In the genomic region with DNA sequence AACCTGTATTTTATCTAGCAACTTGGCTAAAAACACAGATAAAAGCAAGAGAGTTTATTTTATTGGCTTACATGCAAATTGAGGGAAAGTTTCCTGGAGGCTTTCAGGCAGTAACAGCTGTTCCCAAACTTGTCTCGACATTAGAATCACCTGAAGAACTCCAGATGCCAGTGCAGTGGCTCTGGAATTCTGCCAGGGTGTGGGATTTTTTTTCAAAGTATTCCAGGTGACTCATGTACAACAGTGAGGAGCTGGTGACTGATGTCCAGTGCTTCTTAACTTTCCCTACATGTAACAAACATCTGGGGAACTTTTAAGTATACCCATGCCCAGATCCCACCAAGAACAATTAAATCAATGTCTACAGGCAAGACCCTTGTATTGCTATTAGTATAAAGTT, we compare ENCODE assay signal across 15 cellular contexts. TPM values are rescaled to one million over a fixed set of nuclear protein-coding genes. Genes with fewer than 3 reads are reported as not detected.
A peak's percentile ranks its signal among the peaks of the same experiment; 100 is the strongest.
DNase-seq lines count a peak whose midpoint lies in the region; ATAC-seq and TF ChIP-seq lines count a peak whose summit lies in the region.
"Had no signal": no experiment of that assay in that cellular context is flagged by ENCODE, and none has a peak within 500 bp of the region (broad histone marks: within the 10 kb centered on the region; RNA-seq: fewer than 3 reads in every experiment).

No MANE protein-coding gene starts in this region.

- H3K27me3 Mint-ChIP-seq in activated CD8-positive, alpha-beta T cell treated with anti-CD3 and anti-CD28 coated beads for 36 hours = peaks cover 4% of the 10 kb centered on the region

- intact Hi-C loops in activated CD8-positive, alpha-beta T cell treated with anti-CD3 and anti-CD28 coated beads for 36 hours (cut with micrococcal nuclease) = loop anchor here (10.0 kb wide), 1 partner anchor 120 kb away; no protein-coding TSS in a partner anchor

- no peaks in the 10 kb centered on the region for H3K4me1 Mint-ChIP-seq in activated CD8-positive, alpha-beta T cell treated with anti-CD3 and anti-CD28 coated beads for 36 hours (ENCODE audit: low read depth)

- H3K36me3 Mint-ChIP-seq in activated CD8-positive, alpha-beta T cell treated with anti-CD3 and anti-CD28 coated beads for 36 hours (ENCODE audit: low read depth) = no peaks in the 10 kb centered on the region
- H3K36me3 Mint-ChIP-seq: activated naive CD8-positive, alpha-beta T cell had no signal

- CTCF ChIA-PET in activated CD8-positive, alpha-beta T cell treated with anti-CD3 and anti-CD28 coated beads for 36 hours (lab: Charles Lee) = interaction anchor here (1.2 kb wide), 1 partner anchor 80 kb away, joined by 3 read pairs; no protein-coding TSS in a partner anchor

- POLR2A ChIA-PET in activated CD8-positive, alpha-beta T cell treated with anti-CD3 and anti-CD28 coated beads for 36 hours (lab: Charles Lee) = no interaction called here

- H3K4me3 ChIP-seq in fibroblast of villous mesenchyme (ENCODE audit: low read depth, low read length) = no peak overlapping the region
- H3K4me3 ChIP-seq: esophagus muscularis mucosa, SJCRH30, tibial artery had no signal

- DNase-seq in NCI-H82 (lab: John Stamatoyannopoulos, UW) (peak; percentile 24), NCI-H82 treated with DMSO at 0.1 percent for 48 hours (lab: John Stamatoyannopoulos, UW; ENCODE audit: unreplicated experiment) (no peak), RPMI7951 (ENCODE audit: low read depth) (peak; percentile 70), fibroblast of villous mesenchyme (ENCODE audit: low read depth) (peak; percentile 29)
- DNase-seq in activated CD4-positive, CD25-positive, alpha-beta regulatory T cell treated with anti-CD3 and anti-CD28 coated beads, Interleukin-2, amount 50 U/mL, for 72 hours = no peak
- DNase-seq in activated CD8-positive, alpha-beta T cell treated with anti-CD3 and anti-CD28 coated beads for 36 hours = no peak
- DNase-seq in stimulated activated CD4-positive, alpha-beta T cell treated with anti-CD3 and anti-CD28 coated beads, Interleukin-2, amount 100 ng/mL, for 48 hours = no peak
- DNase-seq: NCI-H510A treated with DMSO at 0.1 percent for 48 hours; occipital lobe; stimulated activated CD4-positive, alpha-beta T cell treated with anti-CD3 and anti-CD28 coated beads, Interleukin-12 subunit alpha, Interleukin-12 subunit beta, amount 100 ng/mL, for 4 hours; tibial artery had no signal

- H3K9me3 Mint-ChIP-seq in activated CD8-positive, alpha-beta T cell treated with anti-CD3 and anti-CD28 coated beads for 36 hours = no peaks in the 10 kb centered on the region

- H3K4me3 Mint-ChIP-seq in activated CD8-positive, alpha-beta T cell treated with anti-CD3 and anti-CD28 coated beads for 36 hours = no peak overlapping the region
- H3K4me3 Mint-ChIP-seq: activated naive CD8-positive, alpha-beta T cell had no signal

- H3K27ac Mint-ChIP-seq in activated CD8-positive, alpha-beta T cell treated with anti-CD3 and anti-CD28 coated beads for 36 hours = no peak overlapping the region
- H3K27ac Mint-ChIP-seq: activated naive CD8-positive, alpha-beta T cell had no signal

- no peak for TF ChIP-seq CTCF in fibroblast of villous mesenchyme (IDR thresholded peaks at IDR 0.05; ENCODE audit: insufficient read depth, low read depth, low read length)
- TF ChIP-seq CTCF in activated CD8-positive, alpha-beta T cell treated with anti-CD3 and anti-CD28 coated beads for 36 hours (IDR thresholded peaks at IDR 0.05) = no peak

- ATAC-seq in activated CD8-positive, alpha-beta T cell treated with anti-CD3 and anti-CD28 coated beads for 36 hours = no peak
- ATAC-seq in GM19023 (IDR thresholded peaks at IDR 0.05; ENCODE audit: unreplicated experiment) = no peak

RNA-seq across cellular contexts. Expression of a gene that starts 23.6 kb away (rescaled TPM):
- total RNA-seq in RPMI7951 (2014; rRNA removed; shearing (Covaris generic)) = 171 and 221 TPM in 2 replicates
- 154 and 393 TPM in 2 replicates for total RNA-seq in fibroblast of villous mesenchyme
- total RNA-seq in activated CD8-positive, alpha-beta T cell treated with anti-CD3 and anti-CD28 coated beads for 36 hours = 1 to 10 TPM in 1 of 2 experiments, under 1 TPM in 1; 0.65 to 2.0 TPM

Comparison
In these comparisons a context has a peak if more than half of its experiments do, and no peak if none do; other contexts are left out.
1. DNase-seq: peak in NCI-H82 (single experiment), RPMI7951 (single experiment) and fibroblast of villous mesenchyme (single experiment); none in NCI-H82 treated with DMSO at 0.1 percent for 48 hours (single experiment), activated CD4-positive, CD25-positive, alpha-beta regulatory T cell treated with anti-CD3 and anti-CD28 coated beads, Interleukin-2, amount 50 U/mL, for 72 hours (single experiment), activated CD8-positive, alpha-beta T cell treated with anti-CD3 and anti-CD28 coated beads for 36 hours (single experiment) and stimulated activated CD4-positive, alpha-beta T cell treated with anti-CD3 and anti-CD28 coated beads, Interleukin-2, amount 100 ng/mL, for 48 hours (0 of 2).
2. RNA of a gene that starts 23.6 kb away (total RNA-seq): 154 to 393 TPM in fibroblast of villous mesenchyme and 171 to 221 TPM in RPMI7951; 0.65 to 2.0 TPM in activated CD8-positive, alpha-beta T cell treated with anti-CD3 and anti-CD28 coated beads for 36 hours; every median in the first group is over 10 times any median in the second.